Comparison of ENCODE assay signal across 20 cellular contexts in the genomic region with DNA sequence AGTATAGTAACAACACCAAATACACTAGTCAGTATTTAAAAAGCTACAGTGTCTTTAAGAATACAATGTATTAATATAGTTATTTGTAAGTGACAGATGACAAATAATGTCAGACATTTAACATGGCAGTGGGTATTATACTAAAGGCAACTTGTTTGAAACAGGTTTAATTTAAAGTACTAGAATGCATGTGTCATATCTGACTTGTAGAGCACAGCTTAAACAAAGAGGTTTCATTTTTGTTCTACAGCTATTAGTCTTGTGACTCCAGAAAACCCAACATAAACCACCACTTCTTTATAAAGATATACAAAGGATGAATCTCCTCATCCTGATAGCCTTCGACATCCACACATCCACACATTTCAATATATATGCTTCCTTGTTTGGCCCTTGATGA.
"Had no signal": no experiment of that assay in that cellular context is flagged by ENCODE, and none has a peak within 500 bp of the region (broad histone marks: within the 10 kb centered on the region; RNA-seq: fewer than 3 reads in every experiment).

No MANE protein-coding gene starts in this region.

- H3K4me3 ChIP-seq: gastrocnemius medialis, heart left ventricle, lung, right atrium auricular region, upper lobe of right lung had no signal

- H3K9me3 ChIP-seq: gastrocnemius medialis, upper lobe of right lung had no signal

- H3K27ac ChIP-seq: gastrocnemius medialis, heart left ventricle, right atrium auricular region, upper lobe of right lung had no signal

- H3K4me1 ChIP-seq: gastrocnemius medialis, right atrium auricular region, upper lobe of right lung had no signal

- H3K27me3 ChIP-seq: gastrocnemius medialis, heart left ventricle, right atrium auricular region, upper lobe of right lung had no signal

- H3K36me3 ChIP-seq: gastrocnemius medialis, heart left ventricle, right atrium auricular region, upper lobe of right lung had no signal

- DNase-seq: activated CD4-positive, alpha-beta T cell treated with anti-CD3 and anti-CD28 coated beads for 36 hours; activated CD4-positive, alpha-beta T cell treated with anti-CD3 and anti-CD28 coated beads, Interleukin-2, amount 50 U/mL, for 48 hours; activated naive CD4-positive, alpha-beta T cell treated with Interleukin-2 at 50 U/mL for 16 hours; activated naive CD8-positive, alpha-beta T cell treated with anti-CD3 and anti-CD28 coated beads, Interleukin-2, amount 10 ng/mL, durations not matched to agents 7 days and 5 days; central memory CD4-positive, alpha-beta T cell; erythroblast; gastrocnemius medialis; heart left ventricle; kidney; midbrain; nephron progenitor cell; occipital lobe; stimulated activated CD4-positive, alpha-beta T cell treated with anti-CD3 and anti-CD28 coated beads, Interleukin-12 subunit alpha, Interleukin-12 subunit beta, amount 100 ng/mL, for 4 hours; stimulated activated CD4-positive, alpha-beta T cell treated with anti-CD3 and anti-CD28 coated beads, Interleukin-1b, Interleukin-23, amount 100 ng/mL, for 48 hours; stimulated activated CD8-positive, alpha-beta memory T cell treated with anti-CD3 and anti-CD28 coated beads, Interleukin-4, amount 100 ng/mL, for 48 hours; stimulated activated naive CD4-positive, alpha-beta T cell; upper lobe of right lung had no signal

- ATAC-seq: activated CD4-positive, alpha-beta T cell treated with anti-CD3 and anti-CD28 coated beads for 36 hours; gastrocnemius medialis; heart left ventricle; left lobe of liver; upper lobe of right lung had no signal
